Comparison of ENCODE assay signal across 8 cellular contexts in genomic region chr7:151232272-151233110, GRCh38. TPM values are rescaled to one million over a fixed set of nuclear protein-coding genes. Genes with fewer than 3 reads are reported as not detected.
A peak's percentile ranks its signal among the peaks of the same experiment; 100 is the strongest.
DNase-seq lines count a peak whose midpoint lies in the region; ATAC-seq and TF ChIP-seq lines count a peak whose summit lies in the region.

A gene with protein sequence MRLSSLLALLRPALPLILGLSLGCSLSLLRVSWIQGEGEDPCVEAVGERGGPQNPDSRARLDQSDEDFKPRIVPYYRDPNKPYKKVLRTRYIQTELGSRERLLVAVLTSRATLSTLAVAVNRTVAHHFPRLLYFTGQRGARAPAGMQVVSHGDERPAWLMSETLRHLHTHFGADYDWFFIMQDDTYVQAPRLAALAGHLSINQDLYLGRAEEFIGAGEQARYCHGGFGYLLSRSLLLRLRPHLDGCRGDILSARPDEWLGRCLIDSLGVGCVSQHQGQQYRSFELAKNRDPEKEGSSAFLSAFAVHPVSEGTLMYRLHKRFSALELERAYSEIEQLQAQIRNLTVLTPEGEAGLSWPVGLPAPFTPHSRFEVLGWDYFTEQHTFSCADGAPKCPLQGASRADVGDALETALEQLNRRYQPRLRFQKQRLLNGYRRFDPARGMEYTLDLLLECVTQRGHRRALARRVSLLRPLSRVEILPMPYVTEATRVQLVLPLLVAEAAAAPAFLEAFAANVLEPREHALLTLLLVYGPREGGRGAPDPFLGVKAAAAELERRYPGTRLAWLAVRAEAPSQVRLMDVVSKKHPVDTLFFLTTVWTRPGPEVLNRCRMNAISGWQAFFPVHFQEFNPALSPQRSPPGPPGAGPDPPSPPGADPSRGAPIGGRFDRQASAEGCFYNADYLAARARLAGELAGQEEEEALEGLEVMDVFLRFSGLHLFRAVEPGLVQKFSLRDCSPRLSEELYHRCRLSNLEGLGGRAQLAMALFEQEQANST (plus strand): TSS chr7:151232483. CDS start chr7:151234012, 1,529 bp downstream.

- H3K4me3 ChIP-seq in BJ (ENCODE audit: low read depth, low read length), result peak within 1 kb of the TSS; percentile 97
- H3K4me3 ChIP-seq in left lung, result peak within 1 kb of the TSS; percentile 98

- peak; percentile 89 for TF ChIP-seq POLR2A in GM19193 (IDR thresholded peaks at IDR 0.05; ENCODE audit: extremely low read depth, insufficient read depth, insufficient read length)

- H3K27ac ChIP-seq in left lung, result peak within 1 kb of the TSS; percentile 73 to 89

- CTCF ChIA-PET in BJ (lab: Yijun Ruan, JAX), result interaction anchor here (0.6 to 3.5 kb wide), 4 partner anchors 10 to 34 kb away, joined by 3 to 15 read pairs (median 6); no protein-coding TSS in a partner anchor

- H3K4me1 ChIP-seq in left lung, result peaks cover 2 to 32% of the 10 kb centered on the region in 2 donors

- H3K27me3 ChIP-seq in BJ (ENCODE audit: control insufficient read depth, insufficient read depth, low read length) (no peaks in the 10 kb centered on the region), left lung (no peaks in the 10 kb centered on the region)

- no peak for TF ChIP-seq CTCF in BJ (IDR thresholded peaks at IDR 0.05; ENCODE audit: insufficient read depth, low read depth, low read length)
- TF ChIP-seq CTCF in left lung (IDR thresholded peaks at IDR 0.05), result no peak

- peak; percentile 97 for ATAC-seq in HG03432 (IDR thresholded peaks at IDR 0.05; ENCODE audit: unreplicated experiment)
- ATAC-seq in left lung, result peak; percentile 97

- intact Hi-C loops in left lung (cut with DNase I), result no loop called here

- no peaks in the 10 kb centered on the region for H3K9me3 ChIP-seq in left lung

- DNase-seq in BJ (ENCODE audit: low read depth) (peak; percentile 35), NCI-H526 treated with DMSO at 0.1 percent for 48 hours (lab: John Stamatoyannopoulos, UW) (peak; percentile 57), cortex of kidney (lab: John Stamatoyannopoulos, UW) (peak; percentile 21), left lung (peak; percentile 94 to 99)
- peak; percentile 83 for DNase-seq in activated CD4-positive, alpha-beta T cell treated with anti-CD3 and anti-CD28 coated beads, Interleukin-2, amount 50 U/mL, for 1 hour
- DNase-seq in stimulated activated CD4-positive, alpha-beta T cell treated with anti-CD3 and anti-CD28 coated beads, Interleukin-2, amount 100 ng/mL, for 48 hours, result peak; percentile 88

- H3K36me3 ChIP-seq in BJ (ENCODE audit: control insufficient read depth, insufficient read depth, low read length) (peaks cover 18% of the 10 kb centered on the region), left lung (peaks cover 0 to 30% of the 10 kb centered on the region in 2 donors)

- POLR2A ChIA-PET in BJ (lab: Charles Lee), result no interaction called here

RNA-seq across cellular contexts. Expression of the gene that starts here (rescaled TPM):
- 26.1 and 42.6 TPM in 2 replicates for polyA plus RNA-seq in BJ (2011; rRNA removed)
- 41.1 and 43.3 TPM in 2 replicates for polyA minus RNA-seq in BJ (2011; rRNA and poly(A)+ RNA removed)
- 10 to 100 TPM; 44.0 to 53.8 TPM for total RNA-seq in left lung

Comparison
In these comparisons a context has a peak if more than half of its experiments do, and no peak if none do; other contexts are left out.
1. Peak in every context shown above with its lines: DNase-seq, ATAC-seq, H3K4me3 ChIP-seq and H3K27ac ChIP-seq.
2. DNase-seq: peak in every context shown above with its lines; median percentile 96 in left lung; 88 in stimulated activated CD4-positive, alpha-beta T cell treated with anti-CD3 and anti-CD28 coated beads, Interleukin-2, amount 100 ng/mL, for 48 hours; 83 in activated CD4-positive, alpha-beta T cell treated with anti-CD3 and anti-CD28 coated beads, Interleukin-2, amount 50 U/mL, for 1 hour; 57 in NCI-H526 treated with DMSO at 0.1 percent for 48 hours; 35 in BJ; 21 in cortex of kidney.